21 cellular contexts compared by ENCODE assay signal in the genomic region with DNA sequence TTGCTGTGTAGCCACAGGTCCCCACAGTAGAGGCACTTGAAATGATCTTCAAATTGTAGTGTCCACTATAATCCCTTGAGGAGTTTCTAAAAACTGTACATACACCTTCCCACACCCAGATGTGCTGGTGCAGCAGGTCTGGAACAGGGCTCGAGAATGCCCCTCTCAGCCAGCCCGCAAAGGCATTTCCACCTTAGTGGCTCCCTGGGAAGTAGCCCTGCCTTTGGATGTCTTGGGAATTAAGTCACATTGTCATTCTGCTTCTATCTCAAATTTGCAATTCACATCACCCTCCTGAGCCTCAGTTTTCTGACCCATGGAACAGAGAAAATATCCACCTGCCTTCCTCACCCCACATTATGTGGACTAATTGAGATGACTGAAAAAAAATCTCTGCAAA.
"Had no signal": no experiment of that assay in that cellular context is flagged by ENCODE, and none has a peak within 500 bp of the region (broad histone marks: within the 10 kb centered on the region; RNA-seq: fewer than 3 reads in every experiment).

No MANE protein-coding gene starts in this region.

- DNase-seq: effector CD8-positive, alpha-beta T cell; gastrocnemius medialis; islet precursor cell; mammary epithelial cell; occipital lobe; pancreas; right cardiac atrium; small intestine; stimulated activated CD4-positive, alpha-beta T cell treated with anti-CD3 and anti-CD28 coated beads, Interleukin-12 subunit alpha, Interleukin-12 subunit beta, amount 100 ng/mL, for 4 hours; stimulated activated naive CD4-positive, alpha-beta T cell; stomach; transverse colon had no signal

- H3K9me3 ChIP-seq: esophagus muscularis mucosa, pancreas, stomach, thoracic aorta, transverse colon had no signal

- H3K36me3 Mint-ChIP-seq: mesothelial cell of epicardium; natural killer cell treated with Interleukin-12 subunit alpha and Interleukin-12 subunit beta and Interleukin-15 and Interleukin-18, amount 100 ng/mL, for 72 hours; neural progenitor cell had no signal

- H3K4me3 ChIP-seq: coronary artery, esophagus muscularis mucosa, gastrocnemius medialis, neural progenitor cell, pancreas, stomach, thoracic aorta, transverse colon had no signal

- H3K4me1 ChIP-seq: esophagus muscularis mucosa, gastrocnemius medialis, neural progenitor cell, pancreas, stomach, transverse colon had no signal

- ATAC-seq: gastrocnemius medialis, left lobe of liver, pancreas, right cardiac atrium had no signal

- H3K9me3 Mint-ChIP-seq: natural killer cell treated with Interleukin-12 subunit alpha and Interleukin-12 subunit beta and Interleukin-15 and Interleukin-18, amount 100 ng/mL, for 72 hours had no signal

- H3K4me3 Mint-ChIP-seq: mesothelial cell of epicardium; natural killer cell treated with Interleukin-12 subunit alpha and Interleukin-12 subunit beta and Interleukin-15 and Interleukin-18, amount 100 ng/mL, for 72 hours; neural progenitor cell had no signal

- H3K36me3 ChIP-seq: esophagus muscularis mucosa, gastrocnemius medialis, neural progenitor cell, pancreas, stomach, thoracic aorta, transverse colon had no signal

- H3K4me1 Mint-ChIP-seq: mesothelial cell of epicardium had no signal

- H3K27ac ChIP-seq: coronary artery, epithelial cell of prostate, esophagus muscularis mucosa, gastrocnemius medialis, neural progenitor cell, pancreas, stomach, thoracic aorta, transverse colon had no signal

- H3K27me3 ChIP-seq: neural progenitor cell, pancreas had no signal

- H3K9ac ChIP-seq: neural progenitor cell had no signal

- H3K27ac Mint-ChIP-seq: mesothelial cell of epicardium; natural killer cell treated with Interleukin-12 subunit alpha and Interleukin-12 subunit beta and Interleukin-15 and Interleukin-18, amount 100 ng/mL, for 72 hours; neural progenitor cell; progenitor cell of endocrine pancreas had no signal
